In the genomic region with DNA sequence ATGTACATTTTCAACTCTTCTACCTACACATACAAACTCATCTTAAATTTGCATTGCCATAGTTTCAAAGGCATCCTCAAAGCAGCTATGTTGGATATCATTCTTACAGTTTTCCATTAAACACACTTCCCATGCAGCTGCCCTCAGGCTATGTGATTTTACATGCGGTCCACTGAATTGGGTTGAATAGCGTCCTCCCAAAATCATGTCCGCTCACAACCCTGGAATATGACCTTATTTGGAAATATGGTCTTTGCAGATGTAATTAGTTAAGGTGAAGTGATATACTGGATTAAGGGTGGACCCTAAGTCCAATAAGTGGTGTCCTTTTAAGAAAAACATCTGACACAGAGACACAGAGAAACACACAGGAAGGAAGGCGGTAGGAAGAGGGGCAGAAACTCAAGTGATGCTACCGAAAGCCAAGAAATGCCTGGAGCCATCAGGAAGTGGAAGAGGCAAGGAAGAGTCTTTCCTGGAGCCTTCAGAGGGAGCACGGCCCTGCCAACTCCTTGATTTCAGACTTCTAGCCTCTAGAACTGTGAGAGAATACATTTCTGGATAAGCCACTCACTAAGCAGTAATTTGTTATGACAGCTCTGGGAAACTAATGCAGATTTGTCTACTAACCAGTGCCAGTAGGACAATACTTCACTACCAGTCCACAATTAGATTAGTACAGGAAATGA, we compare ENCODE assay signal across 15 cellular contexts. TPM values are rescaled to one million over a fixed set of nuclear protein-coding genes. Genes with fewer than 3 reads are reported as not detected.
DNase-seq lines count a peak whose midpoint lies in the region; ATAC-seq and TF ChIP-seq lines count a peak whose summit lies in the region.
"Had no signal": no experiment of that assay in that cellular context is flagged by ENCODE, and none has a peak within 500 bp of the region (broad histone marks: within the 10 kb centered on the region; RNA-seq: fewer than 3 reads in every experiment).

No MANE protein-coding gene starts in this region.

- no peak for ATAC-seq in CD4-positive, alpha-beta T cell (ENCODE audit: poor library complexity)
- ATAC-seq: left colon had no signal

- peaks cover 5% of the 10 kb centered on the region for H3K36me3 Mint-ChIP-seq in endothelial cell (ENCODE audit: low read depth, unreplicated experiment)
- H3K36me3 Mint-ChIP-seq in CD4-positive, alpha-beta T cell (ENCODE audit: low read depth), result no peaks in the 10 kb centered on the region

- H3K27me3 ChIP-seq in mucosa of rectum (ENCODE audit: control insufficient read depth in 2 of 2, insufficient read depth in 2 of 2, low read length in 2 of 2) (no peaks in the 10 kb centered on the region), spleen (replicated peaks in 1 of 7) (no peaks in the 10 kb centered on the region)
- H3K27me3 ChIP-seq in CD4-positive, alpha-beta T cell (ENCODE audit: control insufficient read depth, insufficient read depth, low read length), result no peaks in the 10 kb centered on the region
- H3K27me3 ChIP-seq: thyroid gland had no signal

- H3K4me3 ChIP-seq in mucosa of rectum (ENCODE audit: low read length in 2 of 2) (no peak overlapping the region), spleen (no peak overlapping the region)
- H3K4me3 ChIP-seq: GM12878, thyroid gland had no signal

- H3K27ac ChIP-seq in mucosa of rectum (ENCODE audit: low read depth in 2 of 2, low read length in 2 of 2), result peak overlapping the region; percentile 0 to 38
- H3K27ac ChIP-seq in spleen, result peak overlapping the region in 1 of 8 donors; percentile 21
- no peak overlapping the region for H3K27ac ChIP-seq in CD4-positive, alpha-beta T cell (ENCODE audit: low read depth, low read length)
- H3K27ac ChIP-seq: thyroid gland had no signal

- DNase-seq in A172 (ENCODE audit: low spot score), result peak; percentile 19
- peak; percentile 24 to 27 for DNase-seq in NCI-H526 (lab: John Stamatoyannopoulos, UW)
- DNase-seq in endothelial cell (ENCODE audit: low spot score), result no peak
- no peak for DNase-seq in spleen
- DNase-seq in H4 (ENCODE audit: low spot score), result no peak
- DNase-seq in activated effector memory CD4-positive, alpha-beta T cell treated with Interleukin-2 at 50 U/mL for 16 hours, result no peak
- no peak for DNase-seq in CD4-positive, alpha-beta T cell
- DNase-seq: activated CD4-positive, alpha-beta T cell treated with anti-CD3 and anti-CD28 coated beads, Interleukin-2, amount 10 ng/mL, durations not matched to agents 7 days and 5 days; activated effector memory CD4-positive, alpha-beta T cell treated with anti-CD3 and anti-CD28 coated beads, Interleukin-2, amount 50 U/mL, for 16 hours; DMS79; left colon; NCI-H1694 treated with DMSO at 0.1 percent for 48 hours; thyroid gland had no signal

- intact Hi-C loops in spleen (cut with DNase I; ENCODE audit: low total_unique reads), result no loop called here
- intact Hi-C loops in CD4-positive, alpha-beta T cell (cut with DNase I, micrococcal nuclease), result no loop called here

- no peaks in the 10 kb centered on the region for H3K9me3 ChIP-seq in mucosa of rectum (ENCODE audit: control insufficient read depth in 2 of 2, low read length in 2 of 2)
- H3K9me3 ChIP-seq in spleen, result no peaks in the 10 kb centered on the region
- H3K9me3 ChIP-seq in CD4-positive, alpha-beta T cell (ENCODE audit: control insufficient read depth, low read length), result no peaks in the 10 kb centered on the region
- H3K9me3 ChIP-seq: thyroid gland had no signal

- WGBS in spleen, 5 donors, result 78 to 87% (median 80%) methylated on average over 6 of the region's 6 CpGs

- H3K4me3 Mint-ChIP-seq in endothelial cell (ENCODE audit: unreplicated experiment), result peak overlapping the region; percentile 49
- no peak overlapping the region for H3K4me3 Mint-ChIP-seq in CD4-positive, alpha-beta T cell
- H3K4me3 Mint-ChIP-seq: activated CD4-positive, alpha-beta T cell treated with anti-CD3 and anti-CD28 coated beads, Interleukin-2, amount 10 ng/mL, durations not matched to agents 7 days and 5 days had no signal

- no peak for TF ChIP-seq POLR2A in spleen (IDR thresholded peaks at IDR 0.05)

- H3K36me3 ChIP-seq in mucosa of rectum (ENCODE audit: control insufficient read depth in 2 of 2, insufficient read depth in 2 of 2, low read length in 2 of 2) (no peaks in the 10 kb centered on the region), spleen (no peaks in the 10 kb centered on the region)
- H3K36me3 ChIP-seq: thyroid gland had no signal

- no peaks in the 10 kb centered on the region for H3K27me3 Mint-ChIP-seq in endothelial cell (ENCODE audit: unreplicated experiment)
- H3K27me3 Mint-ChIP-seq in CD4-positive, alpha-beta T cell, result peaks cover 14% of the 10 kb centered on the region

- POLR2A ChIA-PET in CD4-positive, alpha-beta T cell (lab: Charles Lee), result no interaction called here

- no peaks in the 10 kb centered on the region for H3K9me3 Mint-ChIP-seq in endothelial cell (ENCODE audit: unreplicated experiment)
- no peaks in the 10 kb centered on the region for H3K9me3 Mint-ChIP-seq in CD4-positive, alpha-beta T cell
- H3K9me3 Mint-ChIP-seq: activated CD4-positive, alpha-beta T cell treated with anti-CD3 and anti-CD28 coated beads, Interleukin-2, amount 10 ng/mL, durations not matched to agents 7 days and 5 days had no signal

- H3K4me1 ChIP-seq in mucosa of rectum (ENCODE audit: control insufficient read depth in 2 of 2, insufficient read depth in 2 of 2, low read length in 2 of 2), result peaks cover 6 to 21% of the 10 kb centered on the region in 2 donors
- peaks cover 0 to 5% (median 2%) of the 10 kb centered on the region in 6 donors for H3K4me1 ChIP-seq in spleen

- H3K27ac Mint-ChIP-seq in endothelial cell (ENCODE audit: unreplicated experiment), result peak overlapping the region; percentile 86
- no peak overlapping the region for H3K27ac Mint-ChIP-seq in CD4-positive, alpha-beta T cell
- H3K27ac Mint-ChIP-seq: activated CD4-positive, alpha-beta T cell treated with anti-CD3 and anti-CD28 coated beads, Interleukin-2, amount 10 ng/mL, durations not matched to agents 7 days and 5 days had no signal

- CTCF ChIA-PET in CD4-positive, alpha-beta T cell (lab: Charles Lee), result no interaction called here

- peaks cover 78% of the 10 kb centered on the region for H3K4me1 Mint-ChIP-seq in endothelial cell (ENCODE audit: unreplicated experiment)
- no peaks in the 10 kb centered on the region for H3K4me1 Mint-ChIP-seq in CD4-positive, alpha-beta T cell (ENCODE audit: low read depth)

- no peak overlapping the region for H3K9ac ChIP-seq in mucosa of rectum (ENCODE audit: low read depth in 1 of 2, low read length in 2 of 2)

- TF ChIP-seq CTCF in endothelial cell (IDR thresholded peaks at IDR 0.05; ENCODE audit: unreplicated experiment) (no peak), spleen (IDR thresholded peaks at IDR 0.05 in 8 of 11, conservative IDR thresholded peaks at IDR 0.05 in 3 of 11) (no peak)
- no peak for TF ChIP-seq CTCF in CD4-positive, alpha-beta T cell (IDR thresholded peaks at IDR 0.05)

RNA-seq across cellular contexts. Expression of a gene that starts 42.6 kb away (rescaled TPM):
- total RNA-seq in A172 (2014; rRNA removed; shearing (Covaris generic)), result 2.6 and 10.4 TPM in 2 replicates
- total RNA-seq in endothelial cell (ENCODE audit: unreplicated experiment) (72.3 TPM), spleen (10 to 100 TPM in 3 of 7 donors, 1 to 10 TPM in 4; 5.8 to 14.0 (median 9.9) TPM)
- under 1 TPM; 0.39 to 0.99 (median 0.46) TPM for polyA plus RNA-seq in spleen
- total RNA-seq in H4 (2014; rRNA removed; shearing (Covaris generic)), result 3.1 and 4.4 TPM in 2 replicates
- under 1 TPM; 0.06 to 0.08 TPM for total RNA-seq in CD4-positive, alpha-beta T cell

Comparison
In these comparisons a context has a peak if more than half of its experiments do, and no peak if none do; other contexts are left out.
1. DNase-seq: peak in A172 (single experiment) and NCI-H526 (2 of 2); none in endothelial cell (single experiment), spleen (single experiment), H4 (single experiment), activated effector memory CD4-positive, alpha-beta T cell treated with Interleukin-2 at 50 U/mL for 16 hours (single experiment) and CD4-positive, alpha-beta T cell (0 of 10).